8 cellular contexts compared by ENCODE assay signal in the genomic region with DNA sequence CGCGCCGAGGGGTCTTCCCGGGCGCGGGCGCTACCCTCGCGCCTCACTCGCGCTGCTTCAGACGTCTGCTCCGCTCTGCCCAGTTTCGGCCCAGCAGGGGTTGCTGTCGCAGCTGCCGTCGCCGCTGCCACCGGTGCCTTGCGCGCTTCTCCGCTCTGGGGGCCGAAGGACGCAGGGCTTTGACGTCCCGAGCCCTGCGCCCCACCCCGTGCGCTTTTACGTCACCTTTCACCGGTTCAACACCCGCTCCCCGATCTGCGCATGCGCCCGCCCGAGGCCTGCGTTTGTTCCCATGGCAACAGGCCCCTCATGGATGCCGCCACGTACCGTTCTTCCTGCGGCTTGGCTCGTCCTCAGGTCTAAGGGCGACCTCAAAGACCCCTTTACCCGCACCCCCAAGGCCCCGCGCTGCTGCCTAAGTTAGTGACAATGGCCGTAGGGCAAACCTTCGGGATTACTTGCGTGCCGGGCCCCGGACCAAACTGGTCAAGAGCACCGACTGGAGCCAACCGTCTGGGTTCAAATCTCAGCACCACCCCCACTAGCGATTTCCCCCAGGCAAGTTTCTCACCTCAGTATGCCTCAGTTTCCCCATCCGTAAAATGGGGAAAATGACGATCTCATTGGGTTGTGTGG. TPM values are rescaled to one million over a fixed set of nuclear protein-coding genes. Genes with fewer than 3 reads are reported as not detected.
DNase-seq lines count a peak whose midpoint lies in the region; ATAC-seq and TF ChIP-seq lines count a peak whose summit lies in the region.

No MANE protein-coding gene starts in this region.

- CTCF ChIA-PET in AG04450 (lab: Charles Lee): interaction anchor here (1.0 kb wide), 1 partner anchor 107 kb away, joined by 3 read pairs; no protein-coding TSS in a partner anchor
- CTCF ChIA-PET in WTC11 (lab: Charles Lee): no interaction called here

- peak overlapping the region; percentile 89 for H3K27ac ChIP-seq in AG04450 (ENCODE audit: low read depth, low read length)
- peak overlapping the region; percentile 97 to 100 (median 98) for H3K27ac ChIP-seq in spleen

- H3K36me3 Mint-ChIP-seq in WTC11: peaks cover 2% of the 10 kb centered on the region; the same call in 1 of the 2 replicates

- intact Hi-C loops in spleen (cut with DNase I; ENCODE audit: low total_unique reads): loop anchor here (5.0 kb wide), 1 partner anchor 111 kb away; no protein-coding TSS in a partner anchor

- peak; percentile 88 for DNase-seq in AG04450 (ENCODE audit: low read depth, low spot score)
- DNase-seq in NCI-H2227 (lab: John Stamatoyannopoulos, UW; ENCODE audit: unreplicated experiment): peak; percentile 99
- peak; percentile 99 for DNase-seq in WTC11 (ENCODE audit: low spot score)
- peak; percentile 98 for DNase-seq in cardiac fibroblast (ENCODE audit: low read depth in 2 of 2)
- DNase-seq in inferior parietal cortex (ENCODE audit: extremely low spot score): peak; percentile 95
- peak; percentile 98 for DNase-seq in spleen

- H3K27me3 Mint-ChIP-seq in WTC11 (ENCODE audit: low read depth): peaks cover 20% of the 10 kb centered on the region

- peak overlapping the region; percentile 66 for H3K27ac Mint-ChIP-seq in WTC11

- POLR2A ChIA-PET in AG04450 (lab: Yijun Ruan, JAX): no interaction called here
- POLR2A ChIA-PET in WTC11 (lab: Charles Lee): no interaction called here

- no peaks in the 10 kb centered on the region for H3K27me3 ChIP-seq in AG04450 (ENCODE audit: control insufficient read depth, insufficient read depth, low read length)
- H3K27me3 ChIP-seq in spleen (replicated peaks in 1 of 7): peaks cover 0 to 35% (median 0%) of the 10 kb centered on the region in 7 donors

- H3K9me3 Mint-ChIP-seq in WTC11: no peaks in the 10 kb centered on the region

- peak overlapping the region; percentile 87 for H3K4me3 ChIP-seq in AG04450 (ENCODE audit: low read depth, low read length)
- peak overlapping the region; percentile 73 to 91 for H3K4me3 ChIP-seq in cardiac fibroblast (replicated peaks in 1 of 2; ENCODE audit: low read depth in 2 of 2, low read length in 2 of 2)
- peak overlapping the region; percentile 63 to 97 (median 86) for H3K4me3 ChIP-seq in spleen

- H3K4me3 Mint-ChIP-seq in WTC11: peak overlapping the region; percentile 83

- WGBS in spleen, 5 donors: 1 to 2% (median 1%) methylated on average over 34 to 57 of the region's 57 CpGs

- peaks cover 28 to 53% (median 47%) of the 10 kb centered on the region in 6 donors for H3K4me1 ChIP-seq in spleen

- peak in 2 of 3 donors; percentile 23 to 66 for TF ChIP-seq POLR2A in spleen (IDR thresholded peaks at IDR 0.05)

- TF ChIP-seq CTCF in AG04450 (IDR thresholded peaks at IDR 0.05; ENCODE audit: low read depth, low read length): no peak
- no peak for TF ChIP-seq CTCF in WTC11 (IDR thresholded peaks at IDR 0.05)
- no peak for TF ChIP-seq CTCF in cardiac fibroblast (IDR thresholded peaks at IDR 0.05; ENCODE audit: low read depth, low read length)
- peak in 1 of 11 experiments; percentile 4 for TF ChIP-seq CTCF in spleen (IDR thresholded peaks at IDR 0.05 in 8 of 11, conservative IDR thresholded peaks at IDR 0.05 in 3 of 11)

- H3K4me1 Mint-ChIP-seq in WTC11: peaks cover 26% of the 10 kb centered on the region

- ATAC-seq in GM18909 (IDR thresholded peaks at IDR 0.05; ENCODE audit: poor library complexity, unreplicated experiment): peak; percentile 41
- ATAC-seq in HG03159 (IDR thresholded peaks at IDR 0.05; ENCODE audit: unreplicated experiment): peak; percentile 33
- ATAC-seq in WTC11: peak; percentile 4

- H3K9me3 ChIP-seq in AG04450 (ENCODE audit: control insufficient read depth, insufficient read depth, low read length) (no peaks in the 10 kb centered on the region; the same call in 1 of the 2 replicates), spleen (no peaks in the 10 kb centered on the region)

- peaks cover 0 to 10% (median 0%) of the 10 kb centered on the region in 6 donors for H3K36me3 ChIP-seq in spleen

TF ChIP-seq in WTC11, 78 proteins besides CTCF, POLR2A, EP300 and RAD21 (continues in another document):
- TF ChIP-seq MYBL2 (CRISPR knock-in tag; IDR thresholded peaks at IDR 0.05) (0 out of 2 replicates have a peak, but pooled peaks have one; percentile 53), ZBTB21 (CRISPR knock-in tag; IDR thresholded peaks at IDR 0.05; ENCODE audit: borderline replicate concordance) (peak; percentile 45; the same call in 1 of the 2 replicates), CREB1 (CRISPR knock-in tag; IDR thresholded peaks at IDR 0.05) (0 out of 2 replicates have a peak, but pooled peaks have one; percentile 59), JAZF1 (CRISPR knock-in tag; IDR thresholded peaks at IDR 0.05) (no peak), MXD4 (CRISPR knock-in tag; IDR thresholded peaks at IDR 0.05; ENCODE audit: borderline replicate concordance) (no peak), FOXK1 (CRISPR knock-in tag; IDR thresholded peaks at IDR 0.05) (peak; percentile 76), PRRX2 (CRISPR knock-in tag; IDR thresholded peaks at IDR 0.05) (0 out of 2 replicates have a peak, but pooled peaks have one; percentile 20)
- TF ChIP-seq, protein P1, sequence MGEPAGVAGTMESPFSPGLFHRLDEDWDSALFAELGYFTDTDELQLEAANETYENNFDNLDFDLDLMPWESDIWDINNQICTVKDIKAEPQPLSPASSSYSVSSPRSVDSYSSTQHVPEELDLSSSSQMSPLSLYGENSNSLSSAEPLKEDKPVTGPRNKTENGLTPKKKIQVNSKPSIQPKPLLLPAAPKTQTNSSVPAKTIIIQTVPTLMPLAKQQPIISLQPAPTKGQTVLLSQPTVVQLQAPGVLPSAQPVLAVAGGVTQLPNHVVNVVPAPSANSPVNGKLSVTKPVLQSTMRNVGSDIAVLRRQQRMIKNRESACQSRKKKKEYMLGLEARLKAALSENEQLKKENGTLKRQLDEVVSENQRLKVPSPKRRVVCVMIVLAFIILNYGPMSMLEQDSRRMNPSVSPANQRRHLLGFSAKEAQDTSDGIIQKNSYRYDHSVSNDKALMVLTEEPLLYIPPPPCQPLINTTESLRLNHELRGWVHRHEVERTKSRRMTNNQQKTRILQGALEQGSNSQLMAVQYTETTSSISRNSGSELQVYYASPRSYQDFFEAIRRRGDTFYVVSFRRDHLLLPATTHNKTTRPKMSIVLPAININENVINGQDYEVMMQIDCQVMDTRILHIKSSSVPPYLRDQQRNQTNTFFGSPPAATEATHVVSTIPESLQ (CRISPR knock-in tag; IDR thresholded peaks at IDR 0.05): no peak
- TF ChIP-seq, protein P2, sequence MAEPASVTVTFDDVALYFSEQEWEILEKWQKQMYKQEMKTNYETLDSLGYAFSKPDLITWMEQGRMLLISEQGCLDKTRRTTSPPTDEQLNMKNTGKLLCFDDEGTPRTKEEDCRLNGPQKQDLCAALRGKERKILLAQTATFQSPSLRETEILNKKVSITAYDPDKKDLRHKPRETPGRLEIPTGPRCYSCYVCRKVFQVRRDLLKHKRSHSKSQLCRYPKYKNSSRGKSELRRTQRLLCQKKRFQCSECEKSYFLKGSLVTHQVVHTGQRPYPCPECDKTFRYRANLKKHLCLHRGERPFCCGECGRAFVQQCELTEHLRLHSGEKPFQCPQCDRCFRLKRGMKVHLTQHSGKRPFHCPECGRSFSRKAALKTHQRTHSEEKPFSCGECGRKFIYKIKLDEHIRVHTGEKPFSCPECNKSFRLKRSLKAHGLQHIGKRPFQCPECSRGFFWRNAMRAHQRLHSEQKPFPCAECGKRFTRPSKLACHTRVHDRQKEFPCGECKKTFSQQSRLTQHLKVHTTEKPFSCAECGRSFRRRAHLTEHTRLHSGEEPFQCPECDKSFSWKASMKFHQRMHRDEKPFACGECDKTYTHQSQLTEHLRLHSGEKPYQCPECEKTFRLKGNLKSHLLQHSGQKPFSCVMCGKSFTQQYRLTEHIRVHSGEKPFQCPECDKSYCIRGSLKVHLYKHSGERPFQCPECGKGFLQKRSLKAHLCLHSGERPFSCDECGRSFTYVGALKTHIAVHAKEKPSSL (CRISPR knock-in tag; conservative IDR thresholded peaks at IDR 0.05): no peak
- TF ChIP-seq, protein P3, sequence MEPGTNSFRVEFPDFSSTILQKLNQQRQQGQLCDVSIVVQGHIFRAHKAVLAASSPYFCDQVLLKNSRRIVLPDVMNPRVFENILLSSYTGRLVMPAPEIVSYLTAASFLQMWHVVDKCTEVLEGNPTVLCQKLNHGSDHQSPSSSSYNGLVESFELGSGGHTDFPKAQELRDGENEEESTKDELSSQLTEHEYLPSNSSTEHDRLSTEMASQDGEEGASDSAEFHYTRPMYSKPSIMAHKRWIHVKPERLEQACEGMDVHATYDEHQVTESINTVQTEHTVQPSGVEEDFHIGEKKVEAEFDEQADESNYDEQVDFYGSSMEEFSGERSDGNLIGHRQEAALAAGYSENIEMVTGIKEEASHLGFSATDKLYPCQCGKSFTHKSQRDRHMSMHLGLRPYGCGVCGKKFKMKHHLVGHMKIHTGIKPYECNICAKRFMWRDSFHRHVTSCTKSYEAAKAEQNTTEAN (CRISPR knock-in tag; IDR thresholded peaks at IDR 0.05): no peak

RNA-seq across cellular contexts. Expression of a gene that starts 0.6 kb away (rescaled TPM):
- polyA plus RNA-seq in AG04450 (2011; rRNA removed): 11.7 and 17.2 TPM in 2 replicates
- polyA minus RNA-seq in AG04450 (2011; rRNA and poly(A)+ RNA removed): 12.9 and 16.1 TPM in 2 replicates
- total RNA-seq in WTC11 (2021): 47.6 to 53.1 TPM (median 52.5 TPM) in 3 replicates
- 10 to 100 TPM; 32.9 to 49.9 (median 40.9) TPM for total RNA-seq in spleen
- 10 to 100 TPM; 35.6 to 57.1 (median 51.0) TPM for polyA plus RNA-seq in spleen

RNA-seq across cellular contexts. Expression of a gene that starts 3.4 kb away (rescaled TPM):
- 6.4 and 8.6 TPM in 2 replicates for polyA plus RNA-seq in AG04450 (2011; rRNA removed)
- 9.9 and 10.8 TPM in 2 replicates for polyA minus RNA-seq in AG04450 (2011; rRNA and poly(A)+ RNA removed)
- total RNA-seq in WTC11 (2021): 51.3 to 55.4 TPM (median 51.8 TPM) in 3 replicates
- total RNA-seq in spleen: 10 to 100 TPM; 42.5 to 86.9 (median 74.9) TPM
- polyA plus RNA-seq in spleen: 10 to 100 TPM; 17.8 to 67.0 (median 29.2) TPM

RNA-seq across cellular contexts. Expression of a gene that starts 14.6 kb away (rescaled TPM):
- polyA plus RNA-seq in AG04450 (2011; rRNA removed) (not detected in 2 replicates), spleen (not detected)
- not detected in 2 replicates for polyA minus RNA-seq in AG04450 (2011; rRNA and poly(A)+ RNA removed)
- total RNA-seq in WTC11 (2021) (not detected in 3 replicates), spleen (not detected)

RNA-seq across cellular contexts. Expression of a gene that starts 25.8 kb away (rescaled TPM):
- polyA plus RNA-seq in AG04450 (2011; rRNA removed): 55.3 and 75.7 TPM in 2 replicates
- polyA minus RNA-seq in AG04450 (2011; rRNA and poly(A)+ RNA removed): 40.0 and 51.4 TPM in 2 replicates
- 32.8 to 42.1 TPM (median 40.0 TPM) in 3 replicates for total RNA-seq in WTC11 (2021)
- total RNA-seq in spleen: 10 to 100 TPM; 72.2 to 95.8 (median 88.1) TPM
- polyA plus RNA-seq in spleen: 100 to 1,000 TPM; 135 to 146 (median 141) TPM

RNA-seq across cellular contexts. Expression of a gene that starts 39.6 kb away (rescaled TPM):
- polyA plus RNA-seq in AG04450 (2011; rRNA removed): 14.7 and 22.5 TPM in 2 replicates
- 2.7 and 4.6 TPM in 2 replicates for polyA minus RNA-seq in AG04450 (2011; rRNA and poly(A)+ RNA removed)
- 55.6 to 61.1 TPM (median 59.6 TPM) in 3 replicates for total RNA-seq in WTC11 (2021)
- 100 to 1,000 TPM in 3 of 7 donors, 10 to 100 TPM in 4; 48.5 to 192 (median 66.6) TPM for total RNA-seq in spleen
- 100 to 1,000 TPM in 1 of 3 donors, 10 to 100 TPM in 2; 94.6 to 123 (median 95.1) TPM for polyA plus RNA-seq in spleen

Comparison
In these comparisons a context has a peak if more than half of its experiments do, and no peak if none do; other contexts are left out.
1. Peak in every context shown above with its lines: DNase-seq, ATAC-seq, H3K4me3 ChIP-seq and H3K27ac ChIP-seq.